27 cellular contexts compared by ENCODE assay signal in genomic region chr10:121808835-121809234, GRCh38.
"Had no signal": no experiment of that assay in that cellular context is flagged by ENCODE, and none has a peak within 500 bp of the region (broad histone marks: within the 10 kb centered on the region; RNA-seq: fewer than 3 reads in every experiment).

No MANE protein-coding gene starts in this region.

- H3K9me3 ChIP-seq: ascending aorta, breast epithelium, colonic mucosa, gastrocnemius medialis, heart left ventricle had no signal

- H3K27me3 Mint-ChIP-seq: activated CD4-positive, alpha-beta T cell treated with anti-CD3 and anti-CD28 coated beads, Interleukin-2, amount 10 ng/mL, durations not matched to agents 7 days and 5 days; activated CD8-positive, alpha-beta T cell treated with anti-CD3 and anti-CD28 coated beads for 36 hours; activated naive CD4-positive, alpha-beta T cell treated with anti-CD3 and anti-CD28 coated beads, Interleukin-2, amount 10 ng/mL, durations not matched to agents 7 days and 5 days; activated naive CD8-positive, alpha-beta T cell treated with anti-CD3 and anti-CD28 coated beads, Interleukin-2, amount 10 ng/mL, durations not matched to agents 7 days and 5 days; brain had no signal

- H3K4me1 Mint-ChIP-seq: activated CD4-positive, alpha-beta T cell treated with anti-CD3 and anti-CD28 coated beads, Interleukin-2, amount 10 ng/mL, durations not matched to agents 7 days and 5 days; activated naive CD4-positive, alpha-beta T cell treated with anti-CD3 and anti-CD28 coated beads, Interleukin-2, amount 10 ng/mL, durations not matched to agents 7 days and 5 days; activated naive CD8-positive, alpha-beta T cell treated with anti-CD3 and anti-CD28 coated beads, Interleukin-2, amount 10 ng/mL, durations not matched to agents 7 days and 5 days; brain; endodermal cell had no signal

- H3K4me3 Mint-ChIP-seq: activated CD4-positive, alpha-beta T cell treated with anti-CD3 and anti-CD28 coated beads, Interleukin-2, amount 10 ng/mL, durations not matched to agents 7 days and 5 days; activated CD8-positive, alpha-beta T cell treated with anti-CD3 and anti-CD28 coated beads for 36 hours; activated naive CD4-positive, alpha-beta T cell treated with anti-CD3 and anti-CD28 coated beads, Interleukin-2, amount 10 ng/mL, durations not matched to agents 7 days and 5 days; activated naive CD8-positive, alpha-beta T cell treated with anti-CD3 and anti-CD28 coated beads, Interleukin-2, amount 10 ng/mL, durations not matched to agents 7 days and 5 days; activated T-cell treated with anti-CD3 and anti-CD28 coated beads, Interleukin-2, amount 50 U/mL, for 4 hours; brain; endodermal cell had no signal

- H3K4me1 ChIP-seq: ascending aorta, breast epithelium, colonic mucosa had no signal

- H3K27ac Mint-ChIP-seq: activated CD4-positive, alpha-beta T cell treated with anti-CD3 and anti-CD28 coated beads, Interleukin-2, amount 10 ng/mL, durations not matched to agents 7 days and 5 days; activated CD8-positive, alpha-beta T cell treated with anti-CD3 and anti-CD28 coated beads for 36 hours; activated naive CD4-positive, alpha-beta T cell treated with anti-CD3 and anti-CD28 coated beads, Interleukin-2, amount 10 ng/mL, durations not matched to agents 7 days and 5 days; activated naive CD4-positive, alpha-beta T cell treated with anti-CD3 and anti-CD28 coated beads, Interleukin-2, amount 50 U/mL, for 72 hours; activated naive CD8-positive, alpha-beta T cell treated with anti-CD3 and anti-CD28 coated beads, Interleukin-2, amount 10 ng/mL, durations not matched to agents 7 days and 5 days; brain; endodermal cell had no signal

- H3K27me3 ChIP-seq: ascending aorta, breast epithelium, cardiac muscle cell, colonic mucosa, foreskin keratinocyte, gastrocnemius medialis, heart left ventricle had no signal

- H3K27ac ChIP-seq: ascending aorta, breast epithelium, cardiac muscle cell, colonic mucosa, foreskin keratinocyte, gastrocnemius medialis, heart left ventricle had no signal

- H3K9me3 Mint-ChIP-seq: activated CD4-positive, alpha-beta T cell treated with anti-CD3 and anti-CD28 coated beads, Interleukin-2, amount 10 ng/mL, durations not matched to agents 7 days and 5 days; activated CD8-positive, alpha-beta T cell treated with anti-CD3 and anti-CD28 coated beads for 36 hours; activated naive CD4-positive, alpha-beta T cell treated with anti-CD3 and anti-CD28 coated beads, Interleukin-2, amount 10 ng/mL, durations not matched to agents 7 days and 5 days; activated naive CD4-positive, alpha-beta T cell treated with anti-CD3 and anti-CD28 coated beads, Interleukin-2, amount 50 U/mL, for 72 hours; activated naive CD8-positive, alpha-beta T cell treated with anti-CD3 and anti-CD28 coated beads, Interleukin-2, amount 10 ng/mL, durations not matched to agents 7 days and 5 days; activated T-cell treated with anti-CD3 and anti-CD28 coated beads, Interleukin-2, amount 50 U/mL, for 4 hours; brain; endodermal cell had no signal

- H3K4me3 ChIP-seq: ascending aorta, breast epithelium, cardiac muscle cell, colonic mucosa, gastrocnemius medialis, heart left ventricle had no signal

- H3K36me3 Mint-ChIP-seq: activated naive CD4-positive, alpha-beta T cell treated with anti-CD3 and anti-CD28 coated beads, Interleukin-2, amount 10 ng/mL, durations not matched to agents 7 days and 5 days; activated naive CD4-positive, alpha-beta T cell treated with anti-CD3 and anti-CD28 coated beads, Interleukin-2, amount 50 U/mL, for 72 hours; activated naive CD8-positive, alpha-beta T cell treated with anti-CD3 and anti-CD28 coated beads, Interleukin-2, amount 10 ng/mL, durations not matched to agents 7 days and 5 days had no signal

- H3K36me3 ChIP-seq: ascending aorta, breast epithelium, cardiac muscle cell, colonic mucosa, gastrocnemius medialis had no signal

- DNase-seq: activated CD4-positive, alpha-beta T cell treated with anti-CD3 and anti-CD28 coated beads for 4 hours; activated CD4-positive, alpha-beta T cell treated with anti-CD3 and anti-CD28 coated beads, Interleukin-2, amount 10 ng/mL, durations not matched to agents 7 days and 5 days; activated CD4-positive, alpha-beta T cell treated with anti-CD3 and anti-CD28 coated beads, Interleukin-2, amount 50 U/mL, for 4 hours; activated CD4-positive, CD25-positive, alpha-beta regulatory T cell; activated CD4-positive, CD25-positive, alpha-beta regulatory T cell treated with anti-CD3 and anti-CD28 coated beads, Interleukin-2, amount 50 U/mL, for 72 hours; activated CD8-positive, alpha-beta memory T cell treated with anti-CD3 and anti-CD28 coated beads for 24 hours; activated CD8-positive, alpha-beta T cell treated with anti-CD3 and anti-CD28 coated beads for 36 hours; activated gamma-delta T cell; activated naive CD4-positive, alpha-beta T cell; activated naive CD4-positive, alpha-beta T cell treated with anti-CD3 and anti-CD28 coated beads, Interleukin-2, amount 10 ng/mL, durations not matched to agents 7 days and 5 days; activated naive CD8-positive, alpha-beta T cell treated with anti-CD3 and anti-CD28 coated beads, Interleukin-2, amount 10 ng/mL, durations not matched to agents 7 days and 5 days; activated T-cell treated with anti-CD3 and anti-CD28 coated beads, Interleukin-2, amount 50 U/mL, for 4 hours; central memory CD4-positive, alpha-beta T cell; cerebellar nuclear complex; colonic mucosa; effector CD8-positive, alpha-beta T cell; endodermal cell; foreskin keratinocyte; gastrocnemius medialis; glutamatergic neuron; heart left ventricle; T-helper 2 cell had no signal
